Comparison of ENCODE assay signal across 8 cellular contexts in genomic region chr4:143402776-143403550, GRCh38.
DNase-seq lines count a peak whose midpoint lies in the region; ATAC-seq, FAIRE-seq and TF ChIP-seq lines count a peak whose summit lies in the region.

No MANE protein-coding gene starts in this region.

- H3K27me3 Mint-ChIP-seq in nephron (ENCODE audit: low read depth) = no peaks in the 10 kb centered on the region

- H3K4me1 ChIP-seq in DOHH2 (ENCODE audit: control insufficient read depth, low read length) (peaks cover 99% of the 10 kb centered on the region), adrenal gland (replicated peaks in 1 of 2) (peaks cover 26 to 73% of the 10 kb centered on the region in 2 donors), HepG2 (ENCODE audit: insufficient read depth, low read length) (peaks cover 13% of the 10 kb centered on the region)

- H3K36me3 Mint-ChIP-seq in nephron (ENCODE audit: low read depth) = peaks cover 4% of the 10 kb centered on the region

- H3K4me3 Mint-ChIP-seq in nephron = no peak overlapping the region

- TF ChIP-seq RAD21 in HepG2 (CRISPR knock-in tag; IDR thresholded peaks at IDR 0.05) = no peak

- peak overlapping the region; percentile 28 to 37 (median 30) for H3K27ac Mint-ChIP-seq in nephron

- H3F3A ChIP-seq in DOHH2 (ENCODE audit: control insufficient read depth, insufficient read depth) = peaks cover 45% of the 10 kb centered on the region

- no TSS peak for BruUV-seq in HepG2 (replicated peaks; lab: Mats Ljungman, UMichigan)

- TF ChIP-seq POLR2A in adrenal gland (IDR thresholded peaks at IDR 0.05) (no peak), HepG2 (IDR thresholded peaks at IDR 0.05; ENCODE audit: insufficient read depth in 1 of 2, low read depth in 2 of 2, low read length in 2 of 2) (no peak)

- peaks cover 35% of the 10 kb centered on the region for H3K36me3 ChIP-seq in DOHH2 (ENCODE audit: control insufficient read depth, low read length)
- H3K36me3 ChIP-seq in adrenal gland (replicated peaks in 1 of 2) = no peaks in the 10 kb centered on the region
- H3K36me3 ChIP-seq in HepG2 (replicated peaks in 1 of 2; ENCODE audit: control insufficient read depth in 1 of 2, insufficient read depth in 2 of 2, low read length in 2 of 2) = no peaks in the 10 kb centered on the region

- intact Hi-C loops in adrenal gland (cut with DNase I) (no loop called here), HepG2 (cut with micrococcal nuclease; ENCODE audit: unreplicated experiment) (no loop called here)

- H3K79me2 ChIP-seq in DOHH2 (ENCODE audit: control insufficient read depth, low read length) (peaks cover 69% of the 10 kb centered on the region), HepG2 (ENCODE audit: insufficient read depth, low read length) (no peaks in the 10 kb centered on the region)

- TF ChIP-seq EP300 in HepG2 (IDR thresholded peaks at IDR 0.05; ENCODE audit: low read depth in 2 of 2, low read length in 2 of 2) (no peak), HepG2 (CRISPR knock-in tag; IDR thresholded peaks at IDR 0.05; ENCODE audit: borderline replicate concordance) (no peak)

- CTCF ChIA-PET in HepG2 (lab: Yijun Ruan, JAX; ENCODE audit: low intra/inter-chr PET ratio, low total read pairs) = no interaction called here

- WGBS in adrenal gland, 4 donors = 38 to 46% (median 42%) methylated on average over 4 of the region's 4 CpGs
- WGBS in HepG2 (ENCODE audit: low lambda C conversion rate) = 96% methylated on average over 4 of the region's 4 CpGs

- H3K9me3 Mint-ChIP-seq in nephron = no peaks in the 10 kb centered on the region

- no peak overlapping the region for H3K9ac ChIP-seq in HepG2 (ENCODE audit: insufficient read depth, low read depth, low read length)

- no peak for FAIRE-seq in HepG2 (lab: Jason Lieb, UNC)

- in situ Hi-C loops in HepG2 (cut with HindIII; ENCODE audit: extremely low pct_ligation_motif_present, low pct_unique_long_range_greater_than_20kb) = no loop called here

- POLR2A ChIA-PET in HepG2 (lab: Yijun Ruan, JAX) = no interaction called here

- H2AFZ ChIP-seq in HepG2 (ENCODE audit: low read length) = no peak overlapping the region

- peaks cover 44% of the 10 kb centered on the region for H3K4me1 Mint-ChIP-seq in nephron

- ATAC-seq in HG02642 (IDR thresholded peaks at IDR 0.05; ENCODE audit: poor library complexity, unreplicated experiment) (peak; percentile 34), HepG2 (no peak)

- H3K4me2 ChIP-seq in DOHH2 (ENCODE audit: low read length) (peak overlapping the region; percentile 79), HepG2 (ENCODE audit: low read depth, low read length) (no peak overlapping the region)

- H3K27ac ChIP-seq in DOHH2 (ENCODE audit: low read depth, low read length) (peak overlapping the region; percentile 98), adrenal gland (peak overlapping the region in 4 of 5 donors; percentile 7 to 44 (median 30)), HepG2 (ENCODE audit: extremely low read length, insufficient read depth, low read length) (no peak overlapping the region)

- DNase-seq in adrenal gland (peak in 1 of 7 donors; percentile 31), HepG2 (ENCODE audit: low spot score) (no peak), epidermal melanocyte (ENCODE audit: insufficient read length, low spot score) (no peak), D341Med (ENCODE audit: low spot score) (no peak)
- no peak for DNase-seq in effector CD4-positive, alpha-beta T cell

- H3K9me3 ChIP-seq in DOHH2 (ENCODE audit: control insufficient read depth, insufficient read depth, low read length) (no peaks in the 10 kb centered on the region), adrenal gland (replicated peaks in 1 of 3) (no peaks in the 10 kb centered on the region), HepG2 (ENCODE audit: low read length) (no peaks in the 10 kb centered on the region)

- H4K20me1 ChIP-seq in DOHH2 (ENCODE audit: control insufficient read depth, insufficient read depth, low read depth, low read length) (no peaks in the 10 kb centered on the region), HepG2 (ENCODE audit: insufficient read depth, low read length) (no peaks in the 10 kb centered on the region)

- no peaks in the 10 kb centered on the region for H3K27me3 ChIP-seq in DOHH2 (ENCODE audit: control insufficient read depth, low read length)
- no peaks in the 10 kb centered on the region for H3K27me3 ChIP-seq in adrenal gland
- H3K27me3 ChIP-seq in HepG2 (ENCODE audit: control insufficient read depth in 1 of 2, insufficient read depth in 2 of 2, low read length in 2 of 2) = no peaks in the 10 kb centered on the region

- TF ChIP-seq CTCF in DOHH2 (IDR thresholded peaks at IDR 0.05; ENCODE audit: low read depth, low read length, poor library complexity, severe bottlenecking) (no peak), adrenal gland (IDR thresholded peaks at IDR 0.05) (no peak), nephron (IDR thresholded peaks at IDR 0.05; ENCODE audit: unreplicated experiment in 3 of 3) (no peak), HepG2 (CRISPR knock-in tag; IDR thresholded peaks at IDR 0.05) (no peak)

- no peaks in the 10 kb centered on the region for H3K9me2 ChIP-seq in DOHH2 (replicated peaks; ENCODE audit: control insufficient read depth, low read length)

- H3K4me3 ChIP-seq in DOHH2 (ENCODE audit: low read length) (peak overlapping the region; percentile 69), adrenal gland (no peak overlapping the region), HepG2 (replicated peaks in 1 of 3; ENCODE audit: insufficient read depth in 1 of 3, low read depth in 2 of 3, low read length in 3 of 3) (no peak overlapping the region)

TF ChIP-seq in HepG2, 621 proteins besides CTCF, POLR2A, EP300 and RAD21 (continues in another document):
- TF ChIP-seq DBP (CRISPR knock-in tag; IDR thresholded peaks at IDR 0.05; ENCODE audit: not compliant biosample characterization) (no peak), KDM5B (CRISPR knock-in tag; IDR thresholded peaks at IDR 0.05; ENCODE audit: borderline replicate concordance) (no peak), ZNF513 (CRISPR knock-in tag; conservative IDR thresholded peaks at IDR 0.05) (no peak), PRDM15 (CRISPR knock-in tag; IDR thresholded peaks at IDR 0.05) (no peak), TFDP2 (CRISPR knock-in tag; IDR thresholded peaks at IDR 0.05) (no peak), ZNF691 (CRISPR knock-in tag; IDR thresholded peaks at IDR 0.05; ENCODE audit: borderline replicate concordance, low read depth) (no peak)
